ENCODE assay signal across 1 cellular context in genomic region chrX:77276742-77277141, GRCh38.
TF ChIP-seq lines count a peak whose summit lies in the region.

No MANE protein-coding gene starts in this region.

TF ChIP-seq in K562, 482 proteins besides CTCF, POLR2A, EP300 and RAD21:
- TF ChIP-seq BCOR (IDR thresholded peaks at IDR 0.05) = no peak
- no peak for TF ChIP-seq KAT7 (CRISPR knock-in tag; IDR thresholded peaks at IDR 0.05; ENCODE audit: borderline replicate concordance)
- TF ChIP-seq TCF7 (IDR thresholded peaks at IDR 0.05; ENCODE audit: borderline replicate concordance) = no peak
- TF ChIP-seq CREM (IDR thresholded peaks at IDR 0.05; ENCODE audit: low read depth) = no peak
- no peak for TF ChIP-seq ZSCAN32 (CRISPR knock-in tag; IDR thresholded peaks at IDR 0.05)
- TF ChIP-seq SP1 (CRISPR knock-in tag; IDR thresholded peaks at IDR 0.05) = no peak
- no peak for TF ChIP-seq MEIS2 (IDR thresholded peaks at IDR 0.05; ENCODE audit: partially characterized antibody)
- TF ChIP-seq, protein P1, sequence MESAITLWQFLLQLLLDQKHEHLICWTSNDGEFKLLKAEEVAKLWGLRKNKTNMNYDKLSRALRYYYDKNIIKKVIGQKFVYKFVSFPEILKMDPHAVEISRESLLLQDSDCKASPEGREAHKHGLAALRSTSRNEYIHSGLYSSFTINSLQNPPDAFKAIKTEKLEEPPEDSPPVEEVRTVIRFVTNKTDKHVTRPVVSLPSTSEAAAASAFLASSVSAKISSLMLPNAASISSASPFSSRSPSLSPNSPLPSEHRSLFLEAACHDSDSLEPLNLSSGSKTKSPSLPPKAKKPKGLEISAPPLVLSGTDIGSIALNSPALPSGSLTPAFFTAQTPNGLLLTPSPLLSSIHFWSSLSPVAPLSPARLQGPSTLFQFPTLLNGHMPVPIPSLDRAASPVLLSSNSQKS (CRISPR knock-in tag; IDR thresholded peaks at IDR 0.05) = no peak
- TF ChIP-seq HBP1 (CRISPR knock-in tag; IDR thresholded peaks at IDR 0.05) = no peak
- no peak for TF ChIP-seq MCM5 (IDR thresholded peaks at IDR 0.05; ENCODE audit: low read depth)
- TF ChIP-seq ATF3 (IDR thresholded peaks at IDR 0.05) = no peak
- no peak for TF ChIP-seq ATF3 (CRISPR knock-in tag; conservative IDR thresholded peaks at IDR 0.05)
- TF ChIP-seq, protein P2, sequence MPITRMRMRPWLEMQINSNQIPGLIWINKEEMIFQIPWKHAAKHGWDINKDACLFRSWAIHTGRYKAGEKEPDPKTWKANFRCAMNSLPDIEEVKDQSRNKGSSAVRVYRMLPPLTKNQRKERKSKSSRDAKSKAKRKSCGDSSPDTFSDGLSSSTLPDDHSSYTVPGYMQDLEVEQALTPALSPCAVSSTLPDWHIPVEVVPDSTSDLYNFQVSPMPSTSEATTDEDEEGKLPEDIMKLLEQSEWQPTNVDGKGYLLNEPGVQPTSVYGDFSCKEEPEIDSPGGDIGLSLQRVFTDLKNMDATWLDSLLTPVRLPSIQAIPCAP (CRISPR knock-in tag; IDR thresholded peaks at IDR 0.05; ENCODE audit: borderline replicate concordance) = no peak
- TF ChIP-seq ARID3B (CRISPR knock-in tag; IDR thresholded peaks at IDR 0.05; ENCODE audit: borderline replicate concordance) = no peak
- no peak for TF ChIP-seq ZNF239 (CRISPR knock-in tag; IDR thresholded peaks at IDR 0.05)
- no peak for TF ChIP-seq CBX3 (IDR thresholded peaks at IDR 0.05; ENCODE audit: borderline replicate concordance in 1 of 2, low read length in 2 of 2)
- TF ChIP-seq SMARCE1 (IDR thresholded peaks at IDR 0.05) = no peak
